In the genomic region with DNA sequence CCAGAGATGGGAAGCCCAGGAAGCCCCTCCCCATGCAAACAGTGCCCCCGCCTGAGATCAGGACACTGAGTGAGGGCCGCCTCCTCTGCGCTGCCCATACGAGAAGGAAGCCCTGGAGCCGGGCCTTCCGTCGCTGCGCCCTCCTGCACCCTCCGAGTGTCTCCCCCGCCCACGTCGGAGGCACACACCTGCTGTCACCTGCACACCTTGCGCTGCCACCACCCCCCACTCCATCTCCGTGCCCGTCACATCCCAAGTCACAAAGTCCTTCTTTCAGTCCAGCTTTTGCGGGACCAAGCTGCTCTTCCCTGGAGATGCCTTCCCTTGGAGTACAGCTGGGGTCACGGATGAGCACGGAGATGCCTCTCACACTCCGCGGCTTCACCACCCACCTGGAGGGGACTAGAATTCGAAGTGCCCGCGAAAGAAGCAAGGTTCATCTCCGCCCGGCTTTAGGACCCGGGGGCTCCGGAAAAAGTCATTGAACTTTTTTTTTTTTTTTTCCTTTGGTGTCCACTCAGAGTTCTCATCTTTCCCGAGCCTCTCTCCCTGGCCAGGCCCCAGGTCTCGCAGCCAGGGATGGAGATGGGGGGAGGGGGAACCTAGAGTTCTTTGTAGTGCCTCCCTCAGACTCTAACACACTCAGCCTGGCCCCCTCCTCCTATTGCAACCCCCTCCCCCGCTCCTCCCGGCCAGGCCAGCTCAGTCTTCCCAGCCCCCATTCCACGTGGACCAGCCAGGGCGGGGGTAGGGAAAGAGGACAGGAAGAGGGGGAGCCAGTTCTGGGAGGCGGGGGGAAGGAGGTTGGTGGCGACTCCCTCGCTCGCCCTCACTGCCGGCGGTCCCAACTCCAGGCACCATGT, we compare ENCODE assay signal across 8 cellular contexts. TPM values are rescaled to one million over a fixed set of nuclear protein-coding genes. Genes with fewer than 3 reads are reported as not detected.
DNase-seq lines count a peak whose midpoint lies in the region; ATAC-seq, FAIRE-seq and TF ChIP-seq lines count a peak whose summit lies in the region.

A gene with protein sequence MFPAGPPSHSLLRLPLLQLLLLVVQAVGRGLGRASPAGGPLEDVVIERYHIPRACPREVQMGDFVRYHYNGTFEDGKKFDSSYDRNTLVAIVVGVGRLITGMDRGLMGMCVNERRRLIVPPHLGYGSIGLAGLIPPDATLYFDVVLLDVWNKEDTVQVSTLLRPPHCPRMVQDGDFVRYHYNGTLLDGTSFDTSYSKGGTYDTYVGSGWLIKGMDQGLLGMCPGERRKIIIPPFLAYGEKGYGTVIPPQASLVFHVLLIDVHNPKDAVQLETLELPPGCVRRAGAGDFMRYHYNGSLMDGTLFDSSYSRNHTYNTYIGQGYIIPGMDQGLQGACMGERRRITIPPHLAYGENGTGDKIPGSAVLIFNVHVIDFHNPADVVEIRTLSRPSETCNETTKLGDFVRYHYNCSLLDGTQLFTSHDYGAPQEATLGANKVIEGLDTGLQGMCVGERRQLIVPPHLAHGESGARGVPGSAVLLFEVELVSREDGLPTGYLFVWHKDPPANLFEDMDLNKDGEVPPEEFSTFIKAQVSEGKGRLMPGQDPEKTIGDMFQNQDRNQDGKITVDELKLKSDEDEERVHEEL (plus strand): TSS at position 829 of the 863 bp plus-strand sequence. CDS start 31 bp downstream, at position 860.

- H3K4me1 ChIP-seq in vagina: peaks cover 33% of the 10 kb centered on the region

- peak within 1 kb of the TSS; percentile 66 to 83 for H3K4me3 ChIP-seq in vagina

- H3K27ac ChIP-seq in adipose tissue (ENCODE audit: low read depth, low read length) (no peak within 1 kb of the TSS), vagina (peak within 1 kb of the TSS; percentile 87)

- H3K27me3 ChIP-seq in vagina: no peaks in the 10 kb centered on the region

- FAIRE-seq in RCC 7860 (lab: Jason Lieb, UNC): no peak

- H3K9me3 ChIP-seq in vagina: no peaks in the 10 kb centered on the region

- intact Hi-C loops in Right ventricle myocardium superior (cut with DNase I): no loop called here
- intact Hi-C loops in vagina (cut with DNase I): no loop called here

- DNase-seq in DMS53 treated with DMSO at 0.1 percent for 48 hours (lab: John Stamatoyannopoulos, UW; ENCODE audit: unreplicated experiment) (peak; percentile 59), RCC 7860 (ENCODE audit: low spot score) (peak; percentile 57), Right ventricle myocardium superior (peak; percentile 72), nucleus accumbens (lab: John Stamatoyannopoulos, UW) (peak in 39 of 56 donors; percentile 13 to 72 (median 32)), vagina (ENCODE audit: extremely low spot score in 2 of 2) (no peak)

- no peak for TF ChIP-seq CTCF in vagina (IDR thresholded peaks at IDR 0.05)

- ATAC-seq in HG03280 (IDR thresholded peaks at IDR 0.05; ENCODE audit: unreplicated experiment) (peak; percentile 5), Right ventricle myocardium superior (ENCODE audit: poor library complexity) (peak; percentile 51), HG02973 (IDR thresholded peaks at IDR 0.05; ENCODE audit: unreplicated experiment) (no peak)

- WGBS in adipose tissue, 3 donors: 1 to 4% (median 2%) methylated on average over 35 to 38 of the region's 39 CpGs

- no peak for TF ChIP-seq POLR2A in vagina (IDR thresholded peaks at IDR 0.05)

- no peaks in the 10 kb centered on the region for H3K36me3 ChIP-seq in vagina

RNA-seq across cellular contexts. Expression of the gene that starts here (rescaled TPM):
- polyA plus RNA-seq in adipose tissue: 10 to 100 TPM in 2 of 3 donors, 1 to 10 TPM in 1; 9.6 to 50.6 (median 24.6) TPM
- total RNA-seq in Right ventricle myocardium superior (10.6 TPM), vagina (53.5 TPM)

Comparison
In these comparisons a context has a peak if more than half of its experiments do, and no peak if none do; other contexts are left out.
1. DNase-seq: peak in DMS53 treated with DMSO at 0.1 percent for 48 hours (single experiment), RCC 7860 (single experiment), Right ventricle myocardium superior (single experiment) and nucleus accumbens (39 of 56); none in vagina (0 of 2).